Comparison of ENCODE assay signal across 9 cellular contexts in the genomic region with DNA sequence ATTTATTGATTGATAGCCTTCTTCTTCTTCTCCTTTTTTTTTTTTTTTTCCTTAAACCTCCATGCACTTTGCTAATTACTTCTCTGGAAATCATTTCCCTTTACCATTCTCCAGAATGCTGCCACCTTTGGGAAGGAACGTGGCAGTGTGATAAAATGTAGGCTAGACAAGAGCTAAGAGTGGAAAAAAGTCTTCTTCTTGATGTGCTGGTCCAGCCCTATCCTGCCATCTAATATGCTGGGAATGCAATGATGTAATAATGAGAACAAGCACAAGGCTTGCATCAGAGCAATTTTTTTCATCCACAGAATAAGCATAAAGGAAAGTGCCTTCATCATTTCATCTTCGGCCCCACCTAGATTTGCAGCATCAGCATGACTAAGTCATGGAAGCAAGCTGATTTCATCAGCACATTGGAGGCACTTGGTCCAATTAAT.
DNase-seq lines count a peak whose midpoint lies in the region; ATAC-seq and TF ChIP-seq lines count a peak whose summit lies in the region.
"Had no signal": no experiment of that assay in that cellular context is flagged by ENCODE, and none has a peak within 500 bp of the region (broad histone marks: within the 10 kb centered on the region; RNA-seq: fewer than 3 reads in every experiment).

No MANE protein-coding gene starts in this region.

- H3K4me3 ChIP-seq in BJ (ENCODE audit: low read depth, low read length) (no peak overlapping the region), colonic mucosa (no peak overlapping the region), mucosa of descending colon (no peak overlapping the region)

- H3K27me3 ChIP-seq in BJ (ENCODE audit: control insufficient read depth, insufficient read depth, low read length) (no peaks in the 10 kb centered on the region), colonic mucosa (no peaks in the 10 kb centered on the region)

- H3K9me3 ChIP-seq in colonic mucosa (no peaks in the 10 kb centered on the region), mucosa of descending colon (no peaks in the 10 kb centered on the region)

- no peaks in the 10 kb centered on the region for H3K9me3 Mint-ChIP-seq in activated CD4-positive, alpha-beta T cell treated with anti-CD3 and anti-CD28 coated beads, Interleukin-2, amount 10 ng/mL, durations not matched to agents 7 days and 5 days
- H3K9me3 Mint-ChIP-seq: activated naive CD4-positive, alpha-beta T cell treated with anti-CD3 and anti-CD28 coated beads, Interleukin-2, amount 10 ng/mL, durations not matched to agents 7 days and 5 days had no signal

- DNase-seq in BJ (ENCODE audit: low read depth) (peak; percentile 91), LoVo (ENCODE audit: low spot score) (peak; percentile 41), colonic mucosa (no peak), mucosa of descending colon (peak in 1 of 3 donors; percentile 40), hippocampal formation (lab: John Stamatoyannopoulos, UW) (no peak), NCI-H345 (lab: John Stamatoyannopoulos, UW) (no peak)
- no peak for DNase-seq in activated CD4-positive, alpha-beta T cell treated with anti-CD3 and anti-CD28 coated beads, Interleukin-2, amount 10 ng/mL, durations not matched to agents 7 days and 5 days
- DNase-seq: activated naive CD4-positive, alpha-beta T cell treated with anti-CD3 and anti-CD28 coated beads, Interleukin-2, amount 10 ng/mL, durations not matched to agents 7 days and 5 days had no signal

- peak; percentile 58 for TF ChIP-seq CTCF in BJ (IDR thresholded peaks at IDR 0.05; ENCODE audit: insufficient read depth, low read depth, low read length)
- TF ChIP-seq CTCF in colonic mucosa (IDR thresholded peaks at IDR 0.05), result peak; percentile 18
- peak; percentile 13 for TF ChIP-seq CTCF in mucosa of descending colon (IDR thresholded peaks at IDR 0.05)

- H3K4me3 Mint-ChIP-seq in activated CD4-positive, alpha-beta T cell treated with anti-CD3 and anti-CD28 coated beads, Interleukin-2, amount 10 ng/mL, durations not matched to agents 7 days and 5 days, result no peak overlapping the region
- H3K4me3 Mint-ChIP-seq: activated naive CD4-positive, alpha-beta T cell treated with anti-CD3 and anti-CD28 coated beads, Interleukin-2, amount 10 ng/mL, durations not matched to agents 7 days and 5 days had no signal

- H3K36me3 Mint-ChIP-seq in activated CD4-positive, alpha-beta T cell treated with anti-CD3 and anti-CD28 coated beads, Interleukin-2, amount 10 ng/mL, durations not matched to agents 7 days and 5 days (ENCODE audit: low read depth), result no peaks in the 10 kb centered on the region
- H3K36me3 Mint-ChIP-seq: activated naive CD4-positive, alpha-beta T cell treated with anti-CD3 and anti-CD28 coated beads, Interleukin-2, amount 10 ng/mL, durations not matched to agents 7 days and 5 days had no signal

- ATAC-seq in mucosa of descending colon, result peak; percentile 21
- no peak for ATAC-seq in GM21390 (IDR thresholded peaks at IDR 0.05; ENCODE audit: unreplicated experiment)

- H3K9ac ChIP-seq in colonic mucosa (ENCODE audit: low read depth in 2 of 2, low read length in 2 of 2), result no peak overlapping the region

- intact Hi-C loops in colonic mucosa (cut with DNase I), result loop anchor here (5.0 to 10.0 kb wide), 3 partner anchors 112 to 349 kb away; no protein-coding TSS in a partner anchor
- intact Hi-C loops in mucosa of descending colon (cut with DNase I, micrococcal nuclease), result loop anchor here in 1 of 2 donors (10.0 kb wide), 1 partner anchor 342 kb away; no protein-coding TSS in a partner anchor

- H3K27ac ChIP-seq in colonic mucosa, result no peak overlapping the region

- H3K4me1 ChIP-seq in colonic mucosa (peaks cover 8% of the 10 kb centered on the region), mucosa of descending colon (ENCODE audit: low read depth) (peaks cover 13% of the 10 kb centered on the region)

- no peaks in the 10 kb centered on the region for H3K27me3 Mint-ChIP-seq in activated CD4-positive, alpha-beta T cell treated with anti-CD3 and anti-CD28 coated beads, Interleukin-2, amount 10 ng/mL, durations not matched to agents 7 days and 5 days
- H3K27me3 Mint-ChIP-seq: activated naive CD4-positive, alpha-beta T cell treated with anti-CD3 and anti-CD28 coated beads, Interleukin-2, amount 10 ng/mL, durations not matched to agents 7 days and 5 days had no signal

- POLR2A ChIA-PET in BJ (lab: Charles Lee), result interaction anchor here (0.6 to 0.7 kb wide), 3 partner anchors 22 to 489 kb away, joined by 3 to 6 read pairs (median 3); no protein-coding TSS in a partner anchor
- POLR2A ChIA-PET in activated CD4-positive, alpha-beta T cell treated with anti-CD3 and anti-CD28 coated beads, Interleukin-2, amount 10 ng/mL, durations not matched to agents 7 days and 5 days (lab: Charles Lee), result no interaction called here

- no peak overlapping the region for H3K27ac Mint-ChIP-seq in activated CD4-positive, alpha-beta T cell treated with anti-CD3 and anti-CD28 coated beads, Interleukin-2, amount 10 ng/mL, durations not matched to agents 7 days and 5 days
- H3K27ac Mint-ChIP-seq: activated naive CD4-positive, alpha-beta T cell treated with anti-CD3 and anti-CD28 coated beads, Interleukin-2, amount 10 ng/mL, durations not matched to agents 7 days and 5 days had no signal

- no peaks in the 10 kb centered on the region for H3K4me1 Mint-ChIP-seq in activated CD4-positive, alpha-beta T cell treated with anti-CD3 and anti-CD28 coated beads, Interleukin-2, amount 10 ng/mL, durations not matched to agents 7 days and 5 days
- H3K4me1 Mint-ChIP-seq: activated naive CD4-positive, alpha-beta T cell treated with anti-CD3 and anti-CD28 coated beads, Interleukin-2, amount 10 ng/mL, durations not matched to agents 7 days and 5 days had no signal

- CTCF ChIA-PET in BJ (lab: Yijun Ruan, JAX), result interaction anchor here (0.6 to 1.3 kb wide), 6 partner anchors 14 to 336 kb away, joined by 3 to 4 read pairs (median 3); no protein-coding TSS in a partner anchor
- CTCF ChIA-PET in activated CD4-positive, alpha-beta T cell treated with anti-CD3 and anti-CD28 coated beads, Interleukin-2, amount 10 ng/mL, durations not matched to agents 7 days and 5 days (lab: Charles Lee), result interaction anchor here (0.7 kb wide), 1 partner anchor 247 kb away, joined by 4 read pairs; no protein-coding TSS in a partner anchor

- H3K36me3 ChIP-seq in BJ (ENCODE audit: control insufficient read depth, insufficient read depth, low read length) (no peaks in the 10 kb centered on the region), colonic mucosa (no peaks in the 10 kb centered on the region), mucosa of descending colon (ENCODE audit: low read depth) (no peaks in the 10 kb centered on the region)

Comparison
In these comparisons a context has a peak if more than half of its experiments do, and no peak if none do; other contexts are left out.
1. DNase-seq: peak in BJ (single experiment) and LoVo (single experiment); none in colonic mucosa (single experiment), hippocampal formation (0 of 2), NCI-H345 (single experiment) and activated CD4-positive, alpha-beta T cell treated with anti-CD3 and anti-CD28 coated beads, Interleukin-2, amount 10 ng/mL, durations not matched to agents 7 days and 5 days (single experiment).
2. Peak in every context shown above with its lines, with median percentiles within 50 percentile points of each other: CTCF ChIP-seq.